ENCODE assay signal across 8 cellular contexts in the genomic region with DNA sequence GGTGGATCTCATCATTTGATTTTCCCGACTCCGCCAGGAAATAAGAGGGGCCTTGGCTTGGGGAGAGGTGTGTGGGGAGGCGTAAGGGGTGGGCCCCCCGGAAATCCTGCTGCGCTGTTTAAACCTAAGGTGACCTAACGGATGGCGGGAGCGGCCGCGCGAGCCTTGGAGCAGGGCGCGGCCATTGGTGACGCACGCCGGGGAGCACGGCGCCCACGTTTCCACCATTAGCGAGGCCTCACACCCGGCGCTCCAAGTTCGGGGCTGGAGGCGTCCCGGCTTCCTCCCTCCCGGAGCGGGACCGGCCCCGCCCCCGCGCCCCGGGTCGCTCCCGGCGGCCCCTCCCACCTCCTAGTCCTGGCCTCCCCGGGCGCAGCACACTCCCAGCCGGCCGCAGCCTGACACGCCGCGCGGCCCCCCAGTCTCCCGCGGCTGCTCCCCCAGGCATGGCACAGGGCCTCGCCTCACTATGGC. TPM values are rescaled to one million over a fixed set of nuclear protein-coding genes. Genes with fewer than 3 reads are reported as not detected.
A peak's percentile ranks its signal among the peaks of the same experiment; 100 is the strongest.
DNase-seq lines count a peak whose midpoint lies in the region; ATAC-seq and TF ChIP-seq lines count a peak whose summit lies in the region.

TSS of gene SMS (plus strand) at position 354 of the 474 bp plus-strand sequence. CDS start at position 470, 116 bp downstream.

- H3K27ac Mint-ChIP-seq in activated naive CD8-positive, alpha-beta T cell treated with anti-CD3 and anti-CD28 coated beads for 36 hours, result peak within 1 kb of the TSS; percentile 90

- peaks cover 33% of the 10 kb centered on the region for H3K4me1 ChIP-seq in ES-I3 (ENCODE audit: insufficient read depth, low read length)
- no peaks in the 10 kb centered on the region for H3K4me1 ChIP-seq in parathyroid adenoma

- H3K4me1 Mint-ChIP-seq in activated naive CD8-positive, alpha-beta T cell treated with anti-CD3 and anti-CD28 coated beads for 36 hours, result peaks cover 29% of the 10 kb centered on the region

- ATAC-seq in Right ventricle myocardium inferior, result peak; percentile 97

- peak within 1 kb of the TSS; percentile 73 for H3K9ac ChIP-seq in ES-I3 (ENCODE audit: low read depth, low read length)
- no peak within 1 kb of the TSS for H3K9ac ChIP-seq in parathyroid adenoma

- H3K9me3 Mint-ChIP-seq in activated naive CD8-positive, alpha-beta T cell treated with anti-CD3 and anti-CD28 coated beads for 36 hours, result no peaks in the 10 kb centered on the region

- H3K4me3 ChIP-seq in parathyroid adenoma (ENCODE audit: low read depth, low read length), result peak within 1 kb of the TSS; percentile 49

- H3K27me3 ChIP-seq in parathyroid adenoma (ENCODE audit: control insufficient read depth, insufficient read depth, low read length), result no peaks in the 10 kb centered on the region

- H3K4me3 Mint-ChIP-seq in activated naive CD8-positive, alpha-beta T cell treated with anti-CD3 and anti-CD28 coated beads for 36 hours, result peak within 1 kb of the TSS; percentile 88

- H3K36me3 ChIP-seq in ES-I3 (ENCODE audit: insufficient read depth, low read length), result peaks cover 4% of the 10 kb centered on the region; the same call in 1 of the 2 replicates
- no peaks in the 10 kb centered on the region for H3K36me3 ChIP-seq in parathyroid adenoma (ENCODE audit: control insufficient read depth, insufficient read depth, low read length)

- DNase-seq in H4 (ENCODE audit: low spot score) (peak; percentile 57), LoVo (ENCODE audit: low spot score) (peak; percentile 69), SKM-1 (lab: John Stamatoyannopoulos, UW; ENCODE audit: unreplicated experiment) (peak; percentile 9), Right ventricle myocardium inferior (ENCODE audit: missing footprints) (peak; percentile 89), ureter (ENCODE audit: low spot score) (peak; percentile 72)
- DNase-seq in activated naive CD8-positive, alpha-beta T cell treated with anti-CD3 and anti-CD28 coated beads for 36 hours, result peak; percentile 76

- peak within 1 kb of the TSS; percentile 61 for H3K27ac ChIP-seq in parathyroid adenoma

- no peak for TF ChIP-seq CTCF in parathyroid adenoma (IDR thresholded peaks at IDR 0.05)

- intact Hi-C loops in Right ventricle myocardium inferior (cut with DNase I), result loop anchor here (5.0 to 10.0 kb wide), 2 partner anchors 103 to 186 kb away; partner anchors contain the start of genes MBTPS2 and SMPX

- H3K4me2 ChIP-seq in parathyroid adenoma (ENCODE audit: low read length), result peak within 1 kb of the TSS; percentile 14

- H3K9me3 ChIP-seq in ES-I3 (ENCODE audit: control insufficient read depth, insufficient read depth, low read length) (no peaks in the 10 kb centered on the region), parathyroid adenoma (ENCODE audit: control insufficient read depth, low read length) (no peaks in the 10 kb centered on the region)

- no peaks in the 10 kb centered on the region for H3K27me3 Mint-ChIP-seq in activated naive CD8-positive, alpha-beta T cell treated with anti-CD3 and anti-CD28 coated beads for 36 hours

- no peaks in the 10 kb centered on the region for H3K79me2 ChIP-seq in parathyroid adenoma

- peak within 1 kb of the TSS; percentile 78 for H2AFZ ChIP-seq in parathyroid adenoma

- peaks cover 25% of the 10 kb centered on the region for H3K36me3 Mint-ChIP-seq in activated naive CD8-positive, alpha-beta T cell treated with anti-CD3 and anti-CD28 coated beads for 36 hours

RNA-seq across cellular contexts. Expression of gene SMS, which starts in this region (rescaled TPM):
- total RNA-seq in H4 (2014; rRNA removed; shearing (Covaris generic)), result 188 and 213 TPM in 2 replicates
- total RNA-seq in activated naive CD8-positive, alpha-beta T cell treated with anti-CD3 and anti-CD28 coated beads for 36 hours, result 100 to 1,000 TPM; 202 to 206 TPM
- total RNA-seq in Right ventricle myocardium inferior (54.4 TPM), ureter (48.9 TPM)

Comparison
In these comparisons a context has a peak if more than half of its experiments do, and no peak if none do; other contexts are left out.
1. Peak in every context shown above with its lines: DNase-seq, ATAC-seq, H3K4me3 ChIP-seq and H3K27ac ChIP-seq.
2. DNase-seq: peak in every context shown above with its lines; median percentile 89 in Right ventricle myocardium inferior; 76 in activated naive CD8-positive, alpha-beta T cell treated with anti-CD3 and anti-CD28 coated beads for 36 hours; 72 in ureter; 69 in LoVo; 57 in H4; 9 in SKM-1.